Comparison of ENCODE assay signal across 1 cellular context in the genomic region with DNA sequence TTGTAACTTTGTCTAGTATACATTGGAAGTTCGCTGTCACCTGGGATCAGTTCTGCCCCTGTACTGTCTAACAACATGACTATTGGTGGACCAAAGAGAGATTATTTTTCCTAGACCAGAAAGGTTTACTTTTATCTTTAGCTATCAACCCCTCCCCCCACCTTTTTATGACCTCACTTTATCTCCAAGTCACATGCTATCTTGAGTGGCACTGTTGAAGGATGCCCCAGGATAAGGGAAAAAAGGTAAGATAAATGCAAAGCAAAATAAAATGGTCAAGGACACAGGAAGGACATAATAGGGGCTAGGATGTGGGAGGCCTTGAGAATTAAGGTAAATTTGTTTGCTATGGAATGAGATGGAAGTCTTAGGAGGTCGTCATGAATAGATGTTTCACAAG.
TF ChIP-seq lines count a peak whose summit lies in the region.

No MANE protein-coding gene starts in this region.

TF ChIP-seq in WTC11, 78 proteins besides CTCF, POLR2A, EP300 and RAD21 (continued from another document):
- TF ChIP-seq, protein P1, sequence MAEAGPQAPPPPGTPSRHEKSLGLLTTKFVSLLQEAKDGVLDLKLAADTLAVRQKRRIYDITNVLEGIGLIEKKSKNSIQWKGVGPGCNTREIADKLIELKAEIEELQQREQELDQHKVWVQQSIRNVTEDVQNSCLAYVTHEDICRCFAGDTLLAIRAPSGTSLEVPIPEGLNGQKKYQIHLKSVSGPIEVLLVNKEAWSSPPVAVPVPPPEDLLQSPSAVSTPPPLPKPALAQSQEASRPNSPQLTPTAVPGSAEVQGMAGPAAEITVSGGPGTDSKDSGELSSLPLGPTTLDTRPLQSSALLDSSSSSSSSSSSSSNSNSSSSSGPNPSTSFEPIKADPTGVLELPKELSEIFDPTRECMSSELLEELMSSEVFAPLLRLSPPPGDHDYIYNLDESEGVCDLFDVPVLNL (CRISPR knock-in tag; IDR thresholded peaks at IDR 0.05; ENCODE audit: borderline replicate concordance, low read depth), result no peak
